Comparison of ENCODE assay signal across 9 cellular contexts in genomic region chr12:8860165-8860961, GRCh38. TPM values are rescaled to one million over a fixed set of nuclear protein-coding genes. Genes with fewer than 3 reads are reported as not detected.
A peak's percentile ranks its signal among the peaks of the same experiment; 100 is the strongest.
DNase-seq lines count a peak whose midpoint lies in the region; ATAC-seq and TF ChIP-seq lines count a peak whose summit lies in the region.
"Had no signal": no experiment of that assay in that cellular context is flagged by ENCODE, and none has a peak within 500 bp of the region (broad histone marks: within the 10 kb centered on the region; RNA-seq: fewer than 3 reads in every experiment).

No MANE protein-coding gene starts in this region.

- no peaks in the 10 kb centered on the region for H3K27me3 ChIP-seq in DND-41 (ENCODE audit: insufficient read depth, low read length, poor library complexity)
- no peaks in the 10 kb centered on the region for H3K27me3 ChIP-seq in upper lobe of left lung

- peaks cover 5% of the 10 kb centered on the region for H3K27me3 Mint-ChIP-seq in activated T-helper 1 cell treated with anti-CD3 and anti-CD28 coated beads, Interleukin-12 subunit alpha, Interleukin-12 subunit beta, Interleukin-2, Interleukin-4 antibody, amounts not matched to agents 30 ng/mL and 10 ng/mL and 1 ng/mL, durations not matched to agents 14 hours and 24 hours and 36 hours (ENCODE audit: insufficient read depth)

- TF ChIP-seq CTCF in DND-41 (IDR thresholded peaks at IDR 0.05; ENCODE audit: borderline replicate concordance, extremely low read depth, low read length, poor library complexity, severe bottlenecking) (peak; percentile 79), upper lobe of left lung (IDR thresholded peaks at IDR 0.05) (peak in 4 of 6 experiments; percentile 29 to 61 (median 52))

- TF ChIP-seq POLR2A in upper lobe of left lung (IDR thresholded peaks at IDR 0.05): no peak

- H3K4me1 ChIP-seq in DND-41 (ENCODE audit: insufficient read depth, low read length) (no peaks in the 10 kb centered on the region), upper lobe of left lung (no peaks in the 10 kb centered on the region)

- no peaks in the 10 kb centered on the region for H3K9me3 Mint-ChIP-seq in activated T-helper 1 cell treated with anti-CD3 and anti-CD28 coated beads, Interleukin-12 subunit alpha, Interleukin-12 subunit beta, Interleukin-2, Interleukin-4 antibody, amounts not matched to agents 30 ng/mL and 10 ng/mL and 1 ng/mL, durations not matched to agents 14 hours and 24 hours and 36 hours

- no peaks in the 10 kb centered on the region for H3K4me1 Mint-ChIP-seq in activated T-helper 1 cell treated with anti-CD3 and anti-CD28 coated beads, Interleukin-12 subunit alpha, Interleukin-12 subunit beta, Interleukin-2, Interleukin-4 antibody, amounts not matched to agents 30 ng/mL and 10 ng/mL and 1 ng/mL, durations not matched to agents 14 hours and 24 hours and 36 hours (ENCODE audit: low read depth)

- H3K36me3 ChIP-seq in DND-41 (ENCODE audit: insufficient read depth, low read length) (no peaks in the 10 kb centered on the region), upper lobe of left lung (no peaks in the 10 kb centered on the region)

- H3K4me3 Mint-ChIP-seq in activated T-helper 1 cell treated with anti-CD3 and anti-CD28 coated beads, Interleukin-12 subunit alpha, Interleukin-12 subunit beta, Interleukin-2, Interleukin-4 antibody, amounts not matched to agents 30 ng/mL and 10 ng/mL and 1 ng/mL, durations not matched to agents 14 hours and 24 hours and 36 hours: no peak overlapping the region

- H4K20me1 ChIP-seq in DND-41 (ENCODE audit: insufficient read depth, low read length): no peaks in the 10 kb centered on the region

- no peaks in the 10 kb centered on the region for H3K9me3 ChIP-seq in DND-41 (ENCODE audit: insufficient read depth, low read length, severe bottlenecking)
- no peaks in the 10 kb centered on the region for H3K9me3 ChIP-seq in upper lobe of left lung

- TF ChIP-seq EP300 in upper lobe of left lung (IDR thresholded peaks at IDR 0.05): no peak

- ATAC-seq in DND-41 (ENCODE audit: insufficient read depth, low read depth) (peak; percentile 62; the same call in 2 of the 3 replicates), upper lobe of left lung (ENCODE audit: low FRiP score in 2 of 2) (peak in 1 of 2 donors; percentile 89), GM18502 (IDR thresholded peaks at IDR 0.05; ENCODE audit: poor library complexity, unreplicated experiment) (no peak)

- DNase-seq in DND-41 (peak; percentile 45), UCSD-AML1 (lab: John Stamatoyannopoulos, UW; ENCODE audit: unreplicated experiment) (peak; percentile 26), epidermal melanocyte (ENCODE audit: insufficient read length, low spot score) (peak; percentile 43), mesenteric fat pad (ENCODE audit: low spot score) (peak; percentile 41), upper lobe of left lung (peak in 1 of 2 donors; percentile 32)
- DNase-seq in Jurkat, Clone E6-1 (ENCODE audit: low read depth, low spot score): peak; percentile 32
- DNase-seq in activated T-helper 1 cell treated with anti-CD3 and anti-CD28 coated beads, Interleukin-12 subunit alpha, Interleukin-12 subunit beta, Interleukin-2, Interleukin-4 antibody, amounts not matched to agents 30 ng/mL and 10 ng/mL and 1 ng/mL, durations not matched to agents 14 hours and 24 hours and 36 hours (ENCODE audit: low spot score): no peak

- no peaks in the 10 kb centered on the region for H3K36me3 Mint-ChIP-seq in activated T-helper 1 cell treated with anti-CD3 and anti-CD28 coated beads, Interleukin-12 subunit alpha, Interleukin-12 subunit beta, Interleukin-2, Interleukin-4 antibody, amounts not matched to agents 30 ng/mL and 10 ng/mL and 1 ng/mL, durations not matched to agents 14 hours and 24 hours and 36 hours (ENCODE audit: low read depth)

- 71 to 77% methylated on average over 10 of the region's 10 CpGs for WGBS in upper lobe of left lung, 2 donors

- no peak overlapping the region for H3K4me3 ChIP-seq in DND-41 (ENCODE audit: low read depth in 1 of 2, low read length in 2 of 2)
- H3K4me3 ChIP-seq in Jurkat, Clone E6-1 (ENCODE audit: low read length): no peak overlapping the region
- no peak overlapping the region for H3K4me3 ChIP-seq in upper lobe of left lung

- H3K4me2 ChIP-seq in DND-41 (ENCODE audit: insufficient read depth, low read length): no peak overlapping the region

- H3K27ac ChIP-seq in DND-41 (ENCODE audit: low read length): no peak overlapping the region
- H3K27ac ChIP-seq in upper lobe of left lung: no peak overlapping the region

- no peak overlapping the region; the same call in 1 of the 2 replicates for H2AFZ ChIP-seq in DND-41 (ENCODE audit: low read depth, low read length)

- intact Hi-C loops in activated T-helper 1 cell treated with anti-CD3 and anti-CD28 coated beads, Interleukin-12 subunit alpha, Interleukin-12 subunit beta, Interleukin-2, Interleukin-4 antibody, amounts not matched to agents 30 ng/mL and 10 ng/mL and 1 ng/mL, durations not matched to agents 14 hours and 24 hours and 36 hours (cut with micrococcal nuclease): loop anchor here (1.0 kb wide), 3 partner anchors 178 to 316 kb away; no protein-coding TSS in a partner anchor

- H3K9ac ChIP-seq in DND-41 (ENCODE audit: low read depth, low read length): no peak overlapping the region

- H3K27ac Mint-ChIP-seq in activated T-helper 1 cell treated with anti-CD3 and anti-CD28 coated beads, Interleukin-12 subunit alpha, Interleukin-12 subunit beta, Interleukin-2, Interleukin-4 antibody, amounts not matched to agents 30 ng/mL and 10 ng/mL and 1 ng/mL, durations not matched to agents 14 hours and 24 hours and 36 hours: no peak overlapping the region

- H3K79me2 ChIP-seq in DND-41 (ENCODE audit: insufficient read depth, low read length): no peaks in the 10 kb centered on the region

RNA-seq across cellular contexts. Expression of gene A2ML1, which starts 37.9 kb away (rescaled TPM):
- polyA plus RNA-seq in Jurkat, Clone E6-1 (2012; ENCODE audit: insufficient read depth, insufficient read length): not detected
- not detected for total RNA-seq in mesenteric fat pad
- under 1 TPM in 2 of 6 donors, not detected in 4; 0.13 to 0.15 TPM for total RNA-seq in upper lobe of left lung
- total RNA-seq in activated T-helper 1 cell treated with anti-CD3 and anti-CD28 coated beads, Interleukin-12 subunit alpha, Interleukin-12 subunit beta, Interleukin-2, Interleukin-4 antibody, amounts not matched to agents 30 ng/mL and 10 ng/mL and 1 ng/mL, durations not matched to agents 14 hours and 24 hours and 36 hours: not detected in 2 replicates
- total RNA-seq: T-helper 1 cell treated with Interleukin-12 subunit alpha and Interleukin-12 subunit beta and Interleukin-4 antibody, amounts not matched to agents 30 ng/mL and 1 ng/mL, for 36 hours had no signal

RNA-seq across cellular contexts. Expression of gene PHC1, which starts 53.9 kb away (rescaled TPM):
- polyA plus RNA-seq in Jurkat, Clone E6-1 (2012; ENCODE audit: insufficient read depth, insufficient read length): 21.2 TPM
- 18.0 TPM for total RNA-seq in mesenteric fat pad
- total RNA-seq in upper lobe of left lung: 10 to 100 TPM; 23.2 to 60.8 (median 32.1) TPM
- total RNA-seq in activated T-helper 1 cell treated with anti-CD3 and anti-CD28 coated beads, Interleukin-12 subunit alpha, Interleukin-12 subunit beta, Interleukin-2, Interleukin-4 antibody, amounts not matched to agents 30 ng/mL and 10 ng/mL and 1 ng/mL, durations not matched to agents 14 hours and 24 hours and 36 hours: 9.6 and 11.3 TPM in 2 replicates
